In the genomic region with DNA sequence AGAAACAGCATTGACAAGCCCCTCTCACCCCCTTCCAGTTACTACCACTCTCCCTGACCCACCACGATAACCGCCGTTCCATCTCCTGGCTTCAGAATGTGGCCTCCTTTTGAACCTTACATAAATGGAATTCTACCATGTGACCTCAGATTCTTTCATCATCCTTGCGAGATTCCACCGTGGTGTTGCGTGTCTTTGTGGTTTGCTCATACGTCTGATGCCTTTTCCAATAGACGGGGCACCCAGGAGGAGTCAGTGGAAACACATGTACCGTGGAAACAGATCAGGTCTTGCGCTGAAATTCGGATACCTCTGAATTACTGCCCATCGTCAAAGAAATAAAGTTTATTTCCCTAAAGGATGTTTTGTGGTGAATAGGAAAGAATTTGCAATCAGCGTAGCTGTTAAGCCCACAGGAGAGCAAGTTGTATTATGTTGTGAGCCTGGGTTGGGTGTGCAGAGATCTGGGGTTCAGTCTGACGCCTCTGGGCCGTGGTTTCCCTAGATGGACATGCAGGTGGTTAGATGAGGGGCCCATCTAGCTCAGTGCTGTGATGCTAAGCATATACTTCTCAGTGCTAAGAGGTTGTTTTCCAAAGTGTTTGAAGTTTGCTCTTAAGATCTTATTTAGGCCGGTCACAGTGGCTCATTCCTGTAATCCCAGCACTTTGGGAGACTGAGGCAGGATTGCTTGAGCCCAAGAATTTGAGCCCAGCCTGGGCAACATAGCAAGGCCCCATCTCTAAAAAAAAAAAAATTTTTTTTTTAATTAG, we compare ENCODE assay signal across 10 cellular contexts. TPM values are rescaled to one million over a fixed set of nuclear protein-coding genes. Genes with fewer than 3 reads are reported as not detected.
DNase-seq lines count a peak whose midpoint lies in the region; ATAC-seq and TF ChIP-seq lines count a peak whose summit lies in the region.
"Had no signal": no experiment of that assay in that cellular context is flagged by ENCODE, and none has a peak within 500 bp of the region (broad histone marks: within the 10 kb centered on the region; RNA-seq: fewer than 3 reads in every experiment).

No MANE protein-coding gene starts in this region.

- H3K27me3 ChIP-seq in GM23248 (replicated peaks; ENCODE audit: insufficient read depth) (no peaks in the 10 kb centered on the region), smooth muscle cell (ENCODE audit: low read depth) (no peaks in the 10 kb centered on the region), MM.1S (replicated peaks; ENCODE audit: insufficient read depth, low read length) (no peaks in the 10 kb centered on the region)

- peak; percentile 78 for DNase-seq in GM23248
- peak; percentile 91 for DNase-seq in glomerular visceral epithelial cell (ENCODE audit: extremely low spot score)
- DNase-seq in smooth muscle cell (lab: John Stamatoyannopoulos, UW; ENCODE audit: unreplicated experiment): no peak
- DNase-seq in MM.1S: no peak
- DNase-seq in NCI-H187 treated with DMSO at 0.1 percent for 48 hours (lab: John Stamatoyannopoulos, UW): no peak
- no peak for DNase-seq in GM13976 (ENCODE audit: low spot score)
- DNase-seq: activated B cell treated with CpG ODN at 0.5 μM for 24 hours; stimulated activated CD4-positive, alpha-beta T cell treated with anti-CD3 and anti-CD28 coated beads, Interleukin-2, amount 100 ng/mL, for 24 hours had no signal

- peak overlapping the region; percentile 98 for H3K27ac ChIP-seq in GM23248
- H3K27ac ChIP-seq in smooth muscle cell (ENCODE audit: low read depth): peak overlapping the region; percentile 99
- no peak overlapping the region for H3K27ac ChIP-seq in MM.1S (ENCODE audit: low read length)

- H3K9ac ChIP-seq in GM23248 (peak overlapping the region; percentile 70), smooth muscle cell (ENCODE audit: low read depth) (peak overlapping the region; percentile 41), MM.1S (ENCODE audit: low read length) (no peak overlapping the region)

- in situ Hi-C loops in GM23248 (cut with MboI) (no loop called here), GM13976 (cut with MboI; ENCODE audit: low sequenced_read_pairs, unreplicated experiment) (no loop called here)

- H3K4me1 ChIP-seq in GM23248 (ENCODE audit: insufficient read depth): peaks cover 55% of the 10 kb centered on the region
- H3K4me1 ChIP-seq in smooth muscle cell (ENCODE audit: low read depth): peaks cover 17% of the 10 kb centered on the region
- no peaks in the 10 kb centered on the region for H3K4me1 ChIP-seq in MM.1S (ENCODE audit: low read length)

- H4K20me1 ChIP-seq in GM23248 (ENCODE audit: insufficient read depth) (no peaks in the 10 kb centered on the region), smooth muscle cell (ENCODE audit: low read depth) (peaks cover 100% of the 10 kb centered on the region), MM.1S (ENCODE audit: insufficient read depth, low read length) (no peaks in the 10 kb centered on the region)

- H3K4me3 ChIP-seq in GM23248 (no peak overlapping the region), smooth muscle cell (no peak overlapping the region), MM.1S (ENCODE audit: low read length) (no peak overlapping the region)

- H3K9me3 ChIP-seq in GM23248 (ENCODE audit: low read depth) (no peaks in the 10 kb centered on the region), smooth muscle cell (replicated peaks; ENCODE audit: low read depth) (no peaks in the 10 kb centered on the region), MM.1S (replicated peaks; ENCODE audit: insufficient read depth, low read length) (no peaks in the 10 kb centered on the region)

- H3K4me2 ChIP-seq in GM23248 (ENCODE audit: unreplicated experiment): peak overlapping the region; percentile 8
- H3K4me2 ChIP-seq in smooth muscle cell: peak overlapping the region; percentile 13
- no peak overlapping the region for H3K4me2 ChIP-seq in MM.1S (ENCODE audit: low read depth, low read length)

- H3K9me2 ChIP-seq in GM23248 (ENCODE audit: insufficient read depth): no peaks in the 10 kb centered on the region
- no peaks in the 10 kb centered on the region for H3K9me2 ChIP-seq in MM.1S (replicated peaks; ENCODE audit: insufficient read depth, low read length)

- ATAC-seq in SK-N-SH treated with all-trans-retinoic acid at 6 μM for 48 hours (peak; percentile 30), HG02678 (IDR thresholded peaks at IDR 0.05; ENCODE audit: unreplicated experiment) (no peak)

- no peak for TF ChIP-seq CTCF in smooth muscle cell (IDR thresholded peaks at IDR 0.05; ENCODE audit: borderline replicate concordance, insufficient read depth, poor library complexity, severe bottlenecking)
- no peak for TF ChIP-seq CTCF in MM.1S (IDR thresholded peaks at IDR 0.05; ENCODE audit: low read length)
- TF ChIP-seq CTCF in GM13976 (IDR thresholded peaks at IDR 0.05; ENCODE audit: borderline replicate concordance, control extremely low read depth, extremely low read depth, insufficient read depth, missing control alignments): no peak

- H3K36me3 ChIP-seq in GM23248 (ENCODE audit: low read depth) (no peaks in the 10 kb centered on the region), smooth muscle cell (ENCODE audit: low read depth) (no peaks in the 10 kb centered on the region), MM.1S (replicated peaks; ENCODE audit: insufficient read depth, low read length) (no peaks in the 10 kb centered on the region)

- H3F3A ChIP-seq in GM23248 (ENCODE audit: insufficient read depth): peaks cover 42% of the 10 kb centered on the region
- H3F3A ChIP-seq in smooth muscle cell (ENCODE audit: low read depth): peaks cover 8% of the 10 kb centered on the region
- no peaks in the 10 kb centered on the region for H3F3A ChIP-seq in MM.1S (ENCODE audit: insufficient read depth, low read length)

- 74 to 77% methylated on average over 16 of the region's 16 CpGs for WGBS in GM23248 (ENCODE audit: low coverage in 1 of 2, low lambda C conversion rate in 2 of 2, missing lambda C conversion rate in 2 of 2), 2 experiments
- WGBS in smooth muscle cell (ENCODE audit: low lambda C conversion rate): 46% methylated on average over 16 of the region's 16 CpGs

- H2AFZ ChIP-seq in GM23248 (no peak overlapping the region), smooth muscle cell (ENCODE audit: low read depth) (no peak overlapping the region), MM.1S (ENCODE audit: low read length) (no peak overlapping the region)

- peaks cover 31% of the 10 kb centered on the region for H3K79me2 ChIP-seq in GM23248 (ENCODE audit: insufficient read depth)
- H3K79me2 ChIP-seq in smooth muscle cell (ENCODE audit: low read depth): peaks cover 68% of the 10 kb centered on the region
- peaks cover 19% of the 10 kb centered on the region; the same call in 1 of the 2 replicates for H3K79me2 ChIP-seq in MM.1S (ENCODE audit: low read length)

TF ChIP-seq in SK-N-SH treated with all-trans-retinoic acid at 6 μM for 48 hours, 23 proteins besides CTCF, POLR2A, EP300 and RAD21:
- TF ChIP-seq ARNTL (CRISPR knock-in tag; IDR thresholded peaks at IDR 0.05; ENCODE audit: borderline replicate concordance, low read depth) (no peak), ZNF8 (CRISPR knock-in tag; IDR thresholded peaks at IDR 0.05) (no peak), ZNF565 (CRISPR knock-in tag; conservative IDR thresholded peaks at IDR 0.05; ENCODE audit: low read depth) (no peak), TOX (CRISPR knock-in tag; IDR thresholded peaks at IDR 0.05; ENCODE audit: borderline replicate concordance) (peak; percentile 96; the same call in 1 of the 2 replicates), CSDC2 (CRISPR knock-in tag; IDR thresholded peaks at IDR 0.05) (no peak), ZC3H10 (CRISPR knock-in tag; IDR thresholded peaks at IDR 0.05) (peak; percentile 81), RARB (CRISPR knock-in tag; IDR thresholded peaks at IDR 0.05) (no peak)

RNA-seq across cellular contexts. Expression of a gene that starts 29.1 kb away (rescaled TPM):
- 3.7 and 8.6 TPM in 2 replicates for total RNA-seq in GM23248 (2014; rRNA removed; shearing (Covaris generic))
- polyA plus RNA-seq in GM23248 (2016; fragmentation: Nextera tagmentation; extraction: Ambion mirVana): 6.6 and 7.0 TPM in 2 replicates
- total RNA-seq in smooth muscle cell: 18.3 and 20.0 TPM in 2 replicates
- polyA plus RNA-seq in smooth muscle cell: 38.5 and 41.5 TPM in 2 replicates

Comparison
In these comparisons a context has a peak if more than half of its experiments do, and no peak if none do; other contexts are left out.
1. DNase-seq: peak in GM23248 (single experiment) and glomerular visceral epithelial cell (single experiment); none in smooth muscle cell (single experiment), MM.1S (single experiment), NCI-H187 treated with DMSO at 0.1 percent for 48 hours (single experiment) and GM13976 (single experiment).